ENCODE assay signal across 8 cellular contexts in genomic region chr15:90035095-90035834, GRCh38. TPM values are rescaled to one million over a fixed set of nuclear protein-coding genes. Genes with fewer than 3 reads are reported as not detected.
DNase-seq lines count a peak whose midpoint lies in the region; ATAC-seq and TF ChIP-seq lines count a peak whose summit lies in the region.

No MANE protein-coding gene starts in this region.

- H3K4me2 ChIP-seq in BLaER1, result peak overlapping the region; percentile 95

- 71 to 78% (median 74%) methylated on average over 12 to 19 of the region's 19 CpGs for WGBS in adrenal gland, 4 donors

- no peaks in the 10 kb centered on the region for H3K27me3 ChIP-seq in BLaER1
- no peaks in the 10 kb centered on the region for H3K27me3 ChIP-seq in adrenal gland

- ATAC-seq in HG03108 (IDR thresholded peaks at IDR 0.05; ENCODE audit: unreplicated experiment), result no peak

- H3K9me3 ChIP-seq in BLaER1 (no peaks in the 10 kb centered on the region), adrenal gland (replicated peaks in 1 of 3) (no peaks in the 10 kb centered on the region)

- H3K4me3 ChIP-seq in BLaER1 (peak overlapping the region; percentile 53), adrenal gland (no peak overlapping the region)

- intact Hi-C loops in adrenal gland (cut with DNase I), result no loop called here

- H3K27ac ChIP-seq in BLaER1, result peak overlapping the region; percentile 95
- H3K27ac ChIP-seq in adrenal gland, result peak overlapping the region; percentile 60 to 90 (median 62)
- peak overlapping the region; percentile 64 for H3K27ac ChIP-seq in substantia nigra (ENCODE audit: low read depth, low read length, poor library complexity, severe bottlenecking)

- no peaks in the 10 kb centered on the region for H4K20me1 ChIP-seq in BLaER1

- H3K4me1 ChIP-seq in BLaER1, result peaks cover 99% of the 10 kb centered on the region
- peaks cover 8 to 60% of the 10 kb centered on the region in 2 donors for H3K4me1 ChIP-seq in adrenal gland (replicated peaks in 1 of 2)

- H3K9ac ChIP-seq in BLaER1, result peak overlapping the region; percentile 77

- TF ChIP-seq CTCF in adrenal gland (IDR thresholded peaks at IDR 0.05), result no peak

- DNase-seq in Kasumi-1 (lab: John Stamatoyannopoulos, UW) (peak; percentile 58 to 63), adrenal gland (peak; percentile 36 to 84 (median 63)), iris pigment epithelial cell (ENCODE audit: low read depth) (peak; percentile 79), substantia nigra (lab: John Stamatoyannopoulos, UW) (peak in 23 of 49 donors; percentile 24 to 72 (median 39)), NOMO-1 treated with DMSO at 0.1 percent for 48 hours (lab: John Stamatoyannopoulos, UW; ENCODE audit: unreplicated experiment) (no peak)
- DNase-seq in activated CD4-positive, CD25-positive, alpha-beta regulatory T cell (lab: John Stamatoyannopoulos, UW), result no peak

- H3K36me3 ChIP-seq in BLaER1 (no peaks in the 10 kb centered on the region), adrenal gland (replicated peaks in 1 of 2) (no peaks in the 10 kb centered on the region)

- peak in 1 of 2 donors; percentile 9 for TF ChIP-seq POLR2A in adrenal gland (IDR thresholded peaks at IDR 0.05)

RNA-seq across cellular contexts. Expression of gene ZNF710, which starts 34.1 kb away (rescaled TPM):
- 10 to 100 TPM in 7 of 8 donors, 1 to 10 TPM in 1; 4.1 to 23.1 (median 15.5) TPM for total RNA-seq in adrenal gland
- 10 to 100 TPM in 2 of 3 donors, 1 to 10 TPM in 1; 7.4 to 59.0 (median 32.2) TPM for polyA plus RNA-seq in adrenal gland

Comparison
In these comparisons a context has a peak if more than half of its experiments do, and no peak if none do; other contexts are left out.
1. DNase-seq: peak in Kasumi-1 (2 of 2), adrenal gland (7 of 7) and iris pigment epithelial cell (single experiment); none in NOMO-1 treated with DMSO at 0.1 percent for 48 hours (single experiment) and activated CD4-positive, CD25-positive, alpha-beta regulatory T cell (0 of 4).
2. Peak in every context shown above with its lines, with median percentiles within 50 percentile points of each other: H3K27ac ChIP-seq.